19 cellular contexts compared by ENCODE assay signal in genomic region chr20:35907017-35907685, GRCh38. TPM values are rescaled to one million over a fixed set of nuclear protein-coding genes. Genes with fewer than 3 reads are reported as not detected.
DNase-seq lines count a peak whose midpoint lies in the region; ATAC-seq and TF ChIP-seq lines count a peak whose summit lies in the region.
"Had no signal": no experiment of that assay in that cellular context is flagged by ENCODE, and none has a peak within 500 bp of the region (broad histone marks: within the 10 kb centered on the region; RNA-seq: fewer than 3 reads in every experiment).

No MANE protein-coding gene starts in this region.

- H3K4me3 Mint-ChIP-seq in natural killer cell: no peak overlapping the region
- H3K4me3 Mint-ChIP-seq: B cell had no signal

- intact Hi-C loops in lower lobe of right lung (cut with DNase I): no loop called here
- intact Hi-C loops in natural killer cell (cut with micrococcal nuclease): no loop called here

- TF ChIP-seq CTCF in lower lobe of right lung (IDR thresholded peaks at IDR 0.05) (no peak), natural killer cell (IDR thresholded peaks at IDR 0.05) (no peak)

- H3K4me1 Mint-ChIP-seq in natural killer cell: peaks cover 19 to 26% of the 10 kb centered on the region in 2 donors
- H3K4me1 Mint-ChIP-seq: B cell had no signal

- no peaks in the 10 kb centered on the region for H3K9me3 Mint-ChIP-seq in natural killer cell

- peak; percentile 24 to 35 for ATAC-seq in lower lobe of right lung
- ATAC-seq in natural killer cell: no peak

- H3K36me3 ChIP-seq in lower lobe of right lung: peaks cover 38% of the 10 kb centered on the region
- peaks cover 27% of the 10 kb centered on the region for H3K36me3 ChIP-seq in effector memory CD4-positive, alpha-beta T cell (ENCODE audit: control insufficient read depth, insufficient read depth, low read length)
- H3K36me3 ChIP-seq: breast epithelium, thoracic aorta had no signal

- H3K27me3 ChIP-seq in lower lobe of right lung (ENCODE audit: low read depth): no peaks in the 10 kb centered on the region
- H3K27me3 ChIP-seq in effector memory CD4-positive, alpha-beta T cell (replicated peaks; ENCODE audit: control insufficient read depth, insufficient read depth, low read length, poor library complexity, severe bottlenecking): no peaks in the 10 kb centered on the region
- H3K27me3 ChIP-seq: breast epithelium had no signal

- peak overlapping the region in 1 of 2 donors; percentile 75 for H3K27ac Mint-ChIP-seq in natural killer cell
- H3K27ac Mint-ChIP-seq: B cell had no signal

- no peak overlapping the region for H3K4me3 ChIP-seq in lower lobe of right lung
- H3K4me3 ChIP-seq in effector memory CD4-positive, alpha-beta T cell (ENCODE audit: insufficient read depth, low read depth, low read length, poor library complexity, severe bottlenecking): no peak overlapping the region
- H3K4me3 ChIP-seq: breast epithelium, thoracic aorta had no signal

- no peaks in the 10 kb centered on the region for H3K36me3 Mint-ChIP-seq in natural killer cell

- H3K9me3 ChIP-seq in lower lobe of right lung: no peaks in the 10 kb centered on the region
- no peaks in the 10 kb centered on the region for H3K9me3 ChIP-seq in effector memory CD4-positive, alpha-beta T cell (ENCODE audit: control insufficient read depth, low read length)
- H3K9me3 ChIP-seq: breast epithelium, thoracic aorta had no signal

- no peak overlapping the region for H3K27ac ChIP-seq in lower lobe of right lung
- no peak overlapping the region for H3K27ac ChIP-seq in effector memory CD4-positive, alpha-beta T cell (ENCODE audit: insufficient read depth, low read length, poor library complexity, severe bottlenecking)
- H3K27ac ChIP-seq: thoracic aorta had no signal

- no peaks in the 10 kb centered on the region for H3K27me3 Mint-ChIP-seq in natural killer cell (ENCODE audit: low read depth in 2 of 2)
- H3K27me3 Mint-ChIP-seq: B cell had no signal

- DNase-seq in HUDEP-2 (lab: John Stamatoyannopoulos, UW; ENCODE audit: unreplicated experiment in 76 of 76) (peak in 74 of 76 experiments; percentile 25 to 94 (median 72)), NCI-H345 treated with DMSO at 0.1 percent for 48 hours (lab: John Stamatoyannopoulos, UW; ENCODE audit: unreplicated experiment) (peak; percentile 91), dermis blood vessel endothelial cell (peak; percentile 59), lower lobe of right lung (no peak), natural killer cell (no peak), NCI-H1930 (lab: John Stamatoyannopoulos, UW) (no peak)
- no peak for DNase-seq in effector memory CD4-positive, alpha-beta T cell
- DNase-seq: activated CD4-positive, alpha-beta T cell treated with anti-CD3 and anti-CD28 coated beads for 48 hours; activated CD8-positive, alpha-beta memory T cell treated with anti-CD3 and anti-CD28 coated beads, Interleukin-2, amount 50 U/mL, for 48 hours; activated naive CD4-positive, alpha-beta T cell treated with anti-CD3 and anti-CD28 coated beads, Interleukin-2, amount 50 U/mL, for 16 hours; effector CD4-positive, alpha-beta T cell; foreskin fibroblast; Kasumi-1; mesenchymal stem cell; retina; SHP77 treated with DMSO at 0.1 percent for 48 hours had no signal

- H3K4me1 ChIP-seq in lower lobe of right lung: no peaks in the 10 kb centered on the region
- no peaks in the 10 kb centered on the region for H3K4me1 ChIP-seq in effector memory CD4-positive, alpha-beta T cell (ENCODE audit: control insufficient read depth, insufficient read depth, low read length, poor library complexity, severe bottlenecking)
- H3K4me1 ChIP-seq: breast epithelium had no signal

RNA-seq across cellular contexts. Expression of gene SCAND1, which starts 47.2 kb away (rescaled TPM):
- total RNA-seq in dermis blood vessel endothelial cell (59.1 and 89.0 TPM in 2 replicates), lower lobe of right lung (51.9 TPM), natural killer cell (10 to 100 TPM; 51.4 to 70.3 (median 63.9) TPM)

Comparison
In these comparisons a context has a peak if more than half of its experiments do, and no peak if none do; other contexts are left out.
1. DNase-seq: peak in HUDEP-2 (74 of 76), NCI-H345 treated with DMSO at 0.1 percent for 48 hours (single experiment) and dermis blood vessel endothelial cell (single experiment); none in lower lobe of right lung (single experiment), natural killer cell (single experiment), effector memory CD4-positive, alpha-beta T cell (0 of 3) and NCI-H1930 (0 of 2).
2. ATAC-seq: peak in lower lobe of right lung (2 of 2); none in natural killer cell (0 of 3).